8 cellular contexts compared by ENCODE assay signal in genomic region chrX:129637217-129638109, GRCh38. TPM values are rescaled to one million over a fixed set of nuclear protein-coding genes. Genes with fewer than 3 reads are reported as not detected.
DNase-seq lines count a peak whose midpoint lies in the region; ATAC-seq lines count a peak whose summit lies in the region.

No MANE protein-coding gene starts in this region.

- DNase-seq in DMS53 treated with DMSO at 0.1 percent for 48 hours (lab: John Stamatoyannopoulos, UW; ENCODE audit: unreplicated experiment), result peak; percentile 36
- DNase-seq in NCI-H187 treated with DMSO at 0.1 percent for 48 hours (lab: John Stamatoyannopoulos, UW), result peak; percentile 46
- peak; percentile 53 for DNase-seq in activated CD4-positive, CD25-positive, alpha-beta regulatory T cell treated with anti-CD3 and anti-CD28 coated beads, Interleukin-2, amount 50 U/mL, for 16 hours (ENCODE audit: low read depth, low spot score)
- peak in 60 of 61 donors; percentile 0 to 79 (median 41) for DNase-seq in caudate nucleus (lab: John Stamatoyannopoulos, UW)
- peak; percentile 66 for DNase-seq in left lobe of liver (ENCODE audit: low spot score)
- peak; percentile 69 to 83 for DNase-seq in stimulated activated CD4-positive, alpha-beta T cell treated with anti-CD3 and anti-CD28 coated beads, Interleukin-2, amount 100 ng/mL, for 48 hours

- ATAC-seq in GM21825 (IDR thresholded peaks at IDR 0.05; ENCODE audit: unreplicated experiment) (peak; percentile 86), left lobe of liver (peak; percentile 98), HG03442 (IDR thresholded peaks at IDR 0.05; ENCODE audit: unreplicated experiment) (no peak)

- H3K27ac ChIP-seq in caudate nucleus (ENCODE audit: low read depth, low read length), result no peak overlapping the region

RNA-seq across cellular contexts. Expression of gene APLN, which starts 17.3 kb away (rescaled TPM):
- 1.2 TPM for total RNA-seq in left lobe of liver
